Comparison of ENCODE assay signal across 18 cellular contexts in genomic region chr6:87099472-87099871, GRCh38. TPM values are rescaled to one million over a fixed set of nuclear protein-coding genes. Genes with fewer than 3 reads are reported as not detected.
DNase-seq lines count a peak whose midpoint lies in the region; ATAC-seq and TF ChIP-seq lines count a peak whose summit lies in the region.
"Had no signal": no experiment of that assay in that cellular context is flagged by ENCODE, and none has a peak within 500 bp of the region (broad histone marks: within the 10 kb centered on the region; RNA-seq: fewer than 3 reads in every experiment).

No MANE protein-coding gene starts in this region.

- H3K27ac ChIP-seq in neural progenitor cell (no peak overlapping the region), esophagus muscularis mucosa (replicated peaks in 1 of 4) (no peak overlapping the region)
- H3K27ac ChIP-seq: gastroesophageal sphincter had no signal

- no peaks in the 10 kb centered on the region for H3K9me3 Mint-ChIP-seq in neural progenitor cell
- H3K9me3 Mint-ChIP-seq: CD8-positive, alpha-beta memory T cell had no signal

- H3F3A ChIP-seq in neural progenitor cell (ENCODE audit: low read depth), result no peaks in the 10 kb centered on the region

- ATAC-seq in GM19025 (IDR thresholded peaks at IDR 0.05; ENCODE audit: low read depth, unreplicated experiment) (peak; percentile 80), HG02759 (IDR thresholded peaks at IDR 0.05; ENCODE audit: unreplicated experiment) (peak; percentile 90), HG03457 (IDR thresholded peaks at IDR 0.05; ENCODE audit: unreplicated experiment) (peak; percentile 83), GM21423 (IDR thresholded peaks at IDR 0.05; ENCODE audit: unreplicated experiment) (no peak), GM19467 (IDR thresholded peaks at IDR 0.05; ENCODE audit: unreplicated experiment) (no peak)
- ATAC-seq: gastroesophageal sphincter had no signal

- DNase-seq in neural progenitor cell (ENCODE audit: low spot score) (no peak), esophagus muscularis mucosa (ENCODE audit: extremely low spot score) (no peak)
- DNase-seq in activated effector memory CD4-positive, alpha-beta T cell treated with anti-CD3 and anti-CD28 coated beads, Interleukin-2, amount 50 U/mL, for 16 hours, result no peak
- DNase-seq: activated CD4-positive, CD25-positive, alpha-beta regulatory T cell; activated T-cell treated with anti-CD3 and anti-CD28 coated beads, Interleukin-2, amount 50 U/mL, for 1 hour; aorta; CD8-positive, alpha-beta memory T cell; GF-D8; NCI-H69; SIG-M5 had no signal

- H3K9me3 ChIP-seq in neural progenitor cell (ENCODE audit: low read depth) (no peaks in the 10 kb centered on the region), esophagus muscularis mucosa (no peaks in the 10 kb centered on the region)
- H3K9me3 ChIP-seq: gastroesophageal sphincter had no signal

- H3K4me2 ChIP-seq in neural progenitor cell, result no peak overlapping the region

- no peak overlapping the region for H3K9ac ChIP-seq in neural progenitor cell

- H3K4me1 Mint-ChIP-seq in neural progenitor cell, result peaks cover 11% of the 10 kb centered on the region
- H3K4me1 Mint-ChIP-seq: CD8-positive, alpha-beta memory T cell had no signal

- no peak for TF ChIP-seq EP300 in esophagus muscularis mucosa (IDR thresholded peaks at IDR 0.05)

- no peak for TF ChIP-seq POLR2A in esophagus muscularis mucosa (IDR thresholded peaks at IDR 0.05; ENCODE audit: low read depth)

- intact Hi-C loops in esophagus muscularis mucosa (cut with DNase I), result no loop called here

- no peak for TF ChIP-seq CTCF in neural progenitor cell (IDR thresholded peaks at IDR 0.05)
- TF ChIP-seq CTCF in esophagus muscularis mucosa (IDR thresholded peaks at IDR 0.05), result no peak

- H3K27ac Mint-ChIP-seq in neural progenitor cell, result no peak overlapping the region
- H3K27ac Mint-ChIP-seq: CD8-positive, alpha-beta memory T cell had no signal

- no peaks in the 10 kb centered on the region for H3K79me2 ChIP-seq in neural progenitor cell (ENCODE audit: low read depth)

- no peak overlapping the region for H3K4me3 ChIP-seq in neural progenitor cell
- no peak overlapping the region for H3K4me3 ChIP-seq in esophagus muscularis mucosa
- H3K4me3 ChIP-seq: gastroesophageal sphincter had no signal

- H3K4me1 ChIP-seq in neural progenitor cell (peaks cover 6% of the 10 kb centered on the region), esophagus muscularis mucosa (no peaks in the 10 kb centered on the region)
- H3K4me1 ChIP-seq: gastroesophageal sphincter had no signal

- no peaks in the 10 kb centered on the region for H3K36me3 ChIP-seq in neural progenitor cell
- H3K36me3 ChIP-seq in esophagus muscularis mucosa, result no peaks in the 10 kb centered on the region
- H3K36me3 ChIP-seq: gastroesophageal sphincter had no signal

- H3K4me3 Mint-ChIP-seq in neural progenitor cell, result no peak overlapping the region
- H3K4me3 Mint-ChIP-seq: CD8-positive, alpha-beta memory T cell had no signal

- peak overlapping the region; percentile 7 for H2AFZ ChIP-seq in neural progenitor cell (replicated peaks)

- H3K27me3 ChIP-seq in neural progenitor cell, result no peaks in the 10 kb centered on the region
- H3K27me3 ChIP-seq in esophagus muscularis mucosa, result peaks cover 0 to 8% (median 0%) of the 10 kb centered on the region in 4 donors

- no peaks in the 10 kb centered on the region for H4K20me1 ChIP-seq in neural progenitor cell (ENCODE audit: low read depth)

- no peaks in the 10 kb centered on the region for H3K36me3 Mint-ChIP-seq in neural progenitor cell
- H3K36me3 Mint-ChIP-seq: CD8-positive, alpha-beta memory T cell had no signal

- no peaks in the 10 kb centered on the region for H3K27me3 Mint-ChIP-seq in neural progenitor cell (ENCODE audit: insufficient read depth, low read depth)

RNA-seq across cellular contexts. Expression of gene CGA, which starts 4.6 kb away (rescaled TPM):
- 0.46 TPM in 1 of 2 replicates, not detected in the other for total RNA-seq in neural progenitor cell (ENCODE audit: low replicate concordance)
- total RNA-seq in esophagus muscularis mucosa, result not detected
- total RNA-seq: aorta; CD8-positive, alpha-beta memory T cell; gastroesophageal sphincter; myocyte; temporal lobe had no signal

RNA-seq across cellular contexts. Expression of gene ZNF292, which starts 55.9 kb away (rescaled TPM):
- total RNA-seq in neural progenitor cell (ENCODE audit: low replicate concordance) (44.1 and 66.8 TPM in 2 replicates), esophagus muscularis mucosa (10 to 100 TPM; 28.3 to 44.9 (median 32.2) TPM)

Comparison
In these comparisons a context has a peak if more than half of its experiments do, and no peak if none do; other contexts are left out.
1. ATAC-seq: peak in GM19025 (single experiment), HG02759 (single experiment) and HG03457 (single experiment); none in GM21423 (single experiment) and GM19467 (single experiment).